Comparison of ENCODE assay signal across 10 cellular contexts in genomic region chrX:68686684-68687045, GRCh38. TPM values are rescaled to one million over a fixed set of nuclear protein-coding genes. Genes with fewer than 3 reads are reported as not detected.
DNase-seq lines count a peak whose midpoint lies in the region; ATAC-seq lines count a peak whose summit lies in the region.
"Had no signal": no experiment of that assay in that cellular context is flagged by ENCODE, and none has a peak within 500 bp of the region (broad histone marks: within the 10 kb centered on the region; RNA-seq: fewer than 3 reads in every experiment).

No MANE protein-coding gene starts in this region.

- H3K4me1 Mint-ChIP-seq in activated CD4-positive, alpha-beta T cell treated with anti-CD3 and anti-CD28 coated beads, Interleukin-2, amount 10 ng/mL, durations not matched to agents 7 days and 5 days = peaks cover 10% of the 10 kb centered on the region

- no peak overlapping the region for H3K9ac ChIP-seq in iPS-20b (ENCODE audit: low read depth, low read length)

- no peaks in the 10 kb centered on the region for H3K36me3 Mint-ChIP-seq in activated CD4-positive, alpha-beta T cell treated with anti-CD3 and anti-CD28 coated beads, Interleukin-2, amount 10 ng/mL, durations not matched to agents 7 days and 5 days (ENCODE audit: low read depth)

- peaks cover 14% of the 10 kb centered on the region for H3K27me3 ChIP-seq in iPS-20b (ENCODE audit: insufficient read depth, low read length)
- no peaks in the 10 kb centered on the region for H3K27me3 ChIP-seq in thymus (ENCODE audit: control insufficient read depth, insufficient read depth)

- DNase-seq in activated CD4-positive, alpha-beta T cell treated with anti-CD3 and anti-CD28 coated beads, Interleukin-2, amount 10 ng/mL, durations not matched to agents 7 days and 5 days = no peak
- DNase-seq in activated CD4-positive, alpha-beta T cell treated with anti-CD3 and anti-CD28 coated beads, Interleukin-2, amount 50 U/mL, for 4 hours = no peak
- DNase-seq in activated T-cell treated with anti-CD3 and anti-CD28 coated beads, Interleukin-2, amount 50 U/mL, for 48 hours = peak; percentile 27 to 28
- DNase-seq in NCI-H146 treated with DMSO at 0.1 percent for 48 hours (lab: John Stamatoyannopoulos, UW; ENCODE audit: unreplicated experiment) = no peak
- no peak for DNase-seq in NCI-H1048 (lab: John Stamatoyannopoulos, UW)
- DNase-seq: KG1 had no signal

- CTCF ChIA-PET in activated CD4-positive, alpha-beta T cell treated with anti-CD3 and anti-CD28 coated beads, Interleukin-2, amount 10 ng/mL, durations not matched to agents 7 days and 5 days (lab: Charles Lee) = interaction anchor here (1.3 kb wide), 1 partner anchor 47 kb away, joined by 4 read pairs; no protein-coding TSS in a partner anchor

- no peak overlapping the region for H3K27ac Mint-ChIP-seq in activated CD4-positive, alpha-beta T cell treated with anti-CD3 and anti-CD28 coated beads, Interleukin-2, amount 10 ng/mL, durations not matched to agents 7 days and 5 days

- peak overlapping the region; percentile 68 for H3K4me3 Mint-ChIP-seq in activated CD4-positive, alpha-beta T cell treated with anti-CD3 and anti-CD28 coated beads, Interleukin-2, amount 10 ng/mL, durations not matched to agents 7 days and 5 days

- no peak for ATAC-seq in GM18858 (IDR thresholded peaks at IDR 0.05; ENCODE audit: unreplicated experiment)

- H3K36me3 ChIP-seq in iPS-20b (ENCODE audit: insufficient read depth, low read depth, low read length) (no peaks in the 10 kb centered on the region), thymus (ENCODE audit: control insufficient read depth, insufficient read depth) (no peaks in the 10 kb centered on the region)

- H3K4me1 ChIP-seq in iPS-20b (ENCODE audit: insufficient read depth, low read length) (peaks cover 6% of the 10 kb centered on the region; the same call in 1 of the 2 replicates), thymus (ENCODE audit: control insufficient read depth, insufficient read depth, low read length) (no peaks in the 10 kb centered on the region)

- H3K4me3 ChIP-seq in iPS-20b (ENCODE audit: low read length) (peak overlapping the region; percentile 58; the same call in 1 of the 2 replicates), thymus (ENCODE audit: low read length) (peak overlapping the region; percentile 4)

- H3K9me3 Mint-ChIP-seq in activated CD4-positive, alpha-beta T cell treated with anti-CD3 and anti-CD28 coated beads, Interleukin-2, amount 10 ng/mL, durations not matched to agents 7 days and 5 days = no peaks in the 10 kb centered on the region
- H3K9me3 Mint-ChIP-seq: central memory CD8-positive, alpha-beta T cell had no signal

- H3K27ac ChIP-seq in iPS-20b (ENCODE audit: low read length) (no peak overlapping the region), thymus (ENCODE audit: low read depth) (no peak overlapping the region)

- 10% methylated on average over 11 of the region's 11 CpGs for whole genome bisulfite sequencing in thymus

- POLR2A ChIA-PET in activated CD4-positive, alpha-beta T cell treated with anti-CD3 and anti-CD28 coated beads, Interleukin-2, amount 10 ng/mL, durations not matched to agents 7 days and 5 days (lab: Charles Lee) = no interaction called here

- no peaks in the 10 kb centered on the region for H3K9me3 ChIP-seq in iPS-20b (ENCODE audit: insufficient read depth, low read depth, low read length)
- no peaks in the 10 kb centered on the region for H3K9me3 ChIP-seq in thymus (ENCODE audit: control insufficient read depth)

- peaks cover 13% of the 10 kb centered on the region for H3K27me3 Mint-ChIP-seq in activated CD4-positive, alpha-beta T cell treated with anti-CD3 and anti-CD28 coated beads, Interleukin-2, amount 10 ng/mL, durations not matched to agents 7 days and 5 days

RNA-seq across cellular contexts. Expression of gene STARD8, which starts 39.2 kb away (rescaled TPM):
- total RNA-seq in activated CD4-positive, alpha-beta T cell treated with anti-CD3 and anti-CD28 coated beads, Interleukin-2, amount 10 ng/mL, durations not matched to agents 7 days and 5 days = under 1 TPM; 0.06 to 0.20 TPM
- polyA plus RNA-seq in thymus = 2.8 TPM

Comparison
In these comparisons a context has a peak if more than half of its experiments do, and no peak if none do; other contexts are left out.
1. DNase-seq: peak in activated T-cell treated with anti-CD3 and anti-CD28 coated beads, Interleukin-2, amount 50 U/mL, for 48 hours (2 of 2); none in activated CD4-positive, alpha-beta T cell treated with anti-CD3 and anti-CD28 coated beads, Interleukin-2, amount 10 ng/mL, durations not matched to agents 7 days and 5 days (single experiment), activated CD4-positive, alpha-beta T cell treated with anti-CD3 and anti-CD28 coated beads, Interleukin-2, amount 50 U/mL, for 4 hours (0 of 2), NCI-H146 treated with DMSO at 0.1 percent for 48 hours (single experiment) and NCI-H1048 (single experiment).